In the genomic region with DNA sequence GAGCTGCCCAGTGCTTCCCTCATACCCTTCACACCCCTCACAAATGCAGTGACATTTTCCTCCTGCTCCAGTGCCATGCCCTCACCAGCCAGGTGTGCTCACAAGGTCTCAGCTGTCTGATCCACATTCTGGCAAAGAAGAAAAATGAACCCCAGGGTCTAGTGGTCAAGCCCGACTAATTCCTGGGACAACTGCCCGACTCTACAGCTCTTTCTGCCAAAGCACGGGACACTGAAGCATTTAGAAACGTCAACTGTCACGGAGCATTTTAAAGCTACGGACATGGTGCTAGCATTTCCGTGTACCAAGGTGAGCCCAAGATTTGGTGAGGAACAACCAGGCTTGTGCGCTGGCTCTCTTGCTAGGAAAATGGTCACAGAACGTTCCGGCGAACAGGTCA, we compare ENCODE assay signal across 16 cellular contexts. TPM values are rescaled to one million over a fixed set of nuclear protein-coding genes. Genes with fewer than 3 reads are reported as not detected.
DNase-seq lines count a peak whose midpoint lies in the region; ATAC-seq, FAIRE-seq and TF ChIP-seq lines count a peak whose summit lies in the region.
"Had no signal": no experiment of that assay in that cellular context is flagged by ENCODE, and none has a peak within 500 bp of the region (broad histone marks: within the 10 kb centered on the region; RNA-seq: fewer than 3 reads in every experiment).

No MANE protein-coding gene starts in this region.

- no peak overlapping the region for H3K14ac ChIP-seq in H1 (ENCODE audit: insufficient read length)

- H4K20me1 ChIP-seq in H1 (replicated peaks in 1 of 2; ENCODE audit: control insufficient read depth in 1 of 2, insufficient read depth in 2 of 2, low read length in 2 of 2): peaks cover 0 to 2% of the 10 kb centered on the region in 2 experiments
- peaks cover 10% of the 10 kb centered on the region for H4K20me1 ChIP-seq in neural progenitor cell (ENCODE audit: low read depth)

- intact Hi-C loops in right cardiac atrium (cut with DNase I): loop anchor here in 1 of 4 donors (10.0 kb wide), 1 partner anchor 295 kb away; no protein-coding TSS in a partner anchor
- intact Hi-C loops in left ventricle myocardium inferior (cut with micrococcal nuclease): loop anchor here (10.0 kb wide), 1 partner anchor 265 kb away; no protein-coding TSS in a partner anchor

- H3K27me3 Mint-ChIP-seq in neural progenitor cell (ENCODE audit: insufficient read depth, low read depth) (peaks cover 14% of the 10 kb centered on the region), type B pancreatic cell (peaks cover 31% of the 10 kb centered on the region)

- no peaks in the 10 kb centered on the region for H3K23me2 ChIP-seq in H1 (ENCODE audit: low read depth, low read length)

- H4K5ac ChIP-seq in H1 (ENCODE audit: insufficient read length, low read depth, low read length): no peak overlapping the region

- no peaks in the 10 kb centered on the region for H3K79me2 ChIP-seq in H1 (ENCODE audit: control insufficient read depth in 1 of 2, insufficient read depth in 2 of 2, low read length in 2 of 2)
- H3K79me2 ChIP-seq in neural progenitor cell (ENCODE audit: low read depth): no peaks in the 10 kb centered on the region

- H3K27ac ChIP-seq in right cardiac atrium (ENCODE audit: low read length): no peak overlapping the region
- no peak overlapping the region for H3K27ac ChIP-seq in left ventricle myocardium inferior (replicated peaks)
- no peak overlapping the region for H3K27ac ChIP-seq in H1 (ENCODE audit: low read depth, low read length)
- H3K27ac ChIP-seq in neural progenitor cell: no peak overlapping the region
- H3K27ac ChIP-seq: A549, SJSA1 had no signal

- H3K79me1 ChIP-seq in H1 (ENCODE audit: low read depth, low read length): no peaks in the 10 kb centered on the region

- H2AK5ac ChIP-seq in H1 (ENCODE audit: low read depth, low read length): no peak overlapping the region

- H3K27ac Mint-ChIP-seq in neural progenitor cell (no peak overlapping the region), type B pancreatic cell (peak overlapping the region; percentile 73)

- H3K9me3 Mint-ChIP-seq in neural progenitor cell: no peaks in the 10 kb centered on the region
- no peaks in the 10 kb centered on the region for H3K9me3 Mint-ChIP-seq in type B pancreatic cell

- H2BK120ac ChIP-seq in H1 (replicated peaks; ENCODE audit: low read depth, low read length): no peak overlapping the region

- TF ChIP-seq CTCF in left ventricle myocardium inferior (IDR thresholded peaks at IDR 0.05; ENCODE audit: borderline replicate concordance) (no peak), H1 (IDR thresholded peaks at IDR 0.05; ENCODE audit: control extremely low read depth in 1 of 3, insufficient read depth in 1 of 3, low read depth in 1 of 3, low read length in 3 of 3) (no peak), neural progenitor cell (IDR thresholded peaks at IDR 0.05) (no peak), type B pancreatic cell (conservative IDR thresholded peaks at IDR 0.05) (no peak)

- no peak for TF ChIP-seq POLR2A in H1 (IDR thresholded peaks at IDR 0.05; ENCODE audit: control extremely low read depth in 1 of 2, low read depth in 2 of 2, low read length in 2 of 2)

- H3K18ac ChIP-seq in H1 (ENCODE audit: extremely low read depth, low read length): no peak overlapping the region

- peak in 2 of 3 donors; percentile 5 to 14 for DNase-seq in right cardiac atrium
- no peak for DNase-seq in left ventricle myocardium inferior
- no peak for DNase-seq in H1 (ENCODE audit: low read depth in 1 of 2, low spot score in 2 of 2)
- DNase-seq in neural progenitor cell (ENCODE audit: low spot score): no peak
- DNase-seq in type B pancreatic cell (ENCODE audit: extremely low spot score, unreplicated experiment): no peak
- DNase-seq in NCI-H146 treated with DMSO at 0.1 percent for 48 hours (lab: John Stamatoyannopoulos, UW; ENCODE audit: unreplicated experiment): no peak
- DNase-seq in NCI-H2196 treated with DMSO at 0.1 percent for 48 hours (lab: John Stamatoyannopoulos, UW; ENCODE audit: unreplicated experiment): no peak
- no peak for DNase-seq in iPS-NIHi11 (ENCODE audit: low spot score)
- DNase-seq: KG1, NCI-H187, NCI-H226, RPMI8226 had no signal

- H2BK5ac ChIP-seq in H1 (ENCODE audit: low read depth, low read length): peak overlapping the region; percentile 72

- CTCF ChIA-PET in H1 (lab: Charles Lee; ENCODE audit: partially characterized antibody): interaction anchor here (1.3 kb wide), 2 partner anchors 9 to 11 kb away, joined by 3 read pairs; no protein-coding TSS in a partner anchor

- ATAC-seq in right cardiac atrium: no peak

- H3K36me3 ChIP-seq in left ventricle myocardium inferior (no peaks in the 10 kb centered on the region), H1 (ENCODE audit: control insufficient read depth in 2 of 4, insufficient read depth in 4 of 4, low read length in 3 of 4) (no peaks in the 10 kb centered on the region), neural progenitor cell (no peaks in the 10 kb centered on the region)
- H3K36me3 ChIP-seq: SJSA1 had no signal

- WGBS in right cardiac atrium: 65% methylated on average over 11 of the region's 11 CpGs
- whole genome bisulfite sequencing in H1 (ENCODE audit: extremely low coverage in 1 of 2, insufficient coverage in 1 of 2, insufficient read length in 1 of 2, insufficient replicate concordance in 2 of 2, low coverage in 1 of 2, low lambda C conversion rate in 2 of 2, missing lambda C conversion rate in 1 of 2), 2 experiments: 84% methylated on average over 11 of the region's 11 CpGs; no CpG with 5 or more reads in 1 of the 2 experiments

- no peak for TF ChIP-seq RAD21 in H1 (IDR thresholded peaks at IDR 0.05 in 1 of 2, conservative IDR thresholded peaks at IDR 0.05 in 1 of 2; ENCODE audit: low read depth in 2 of 2, low read length in 2 of 2)

- no peak for TF ChIP-seq EP300 in H1 (IDR thresholded peaks at IDR 0.05; ENCODE audit: borderline replicate concordance in 1 of 2, low read depth in 2 of 2, low read length in 2 of 2)

- POLR2A ChIA-PET in H1 (lab: Charles Lee; ENCODE audit: partially characterized antibody): no interaction called here

- H2AFZ ChIP-seq in H1 (ENCODE audit: low read length) (no peak overlapping the region), neural progenitor cell (replicated peaks) (no peak overlapping the region)

- H2BK15ac ChIP-seq in H1 (ENCODE audit: low read length): no peak overlapping the region

- H3K23ac ChIP-seq in H1 (ENCODE audit: insufficient read length): no peak overlapping the region

- H4K8ac ChIP-seq in H1 (ENCODE audit: extremely low read depth, insufficient read depth, low read length): no peak overlapping the region

- no peaks in the 10 kb centered on the region for H3F3A ChIP-seq in neural progenitor cell (ENCODE audit: low read depth)

- H3K4me3 ChIP-seq in right cardiac atrium (ENCODE audit: low read length) (no peak overlapping the region), left ventricle myocardium inferior (no peak overlapping the region), H1 (ENCODE audit: extremely low read depth in 1 of 4, insufficient read depth in 2 of 4, low read depth in 3 of 4, low read length in 4 of 4) (no peak overlapping the region), neural progenitor cell (no peak overlapping the region)
- H3K4me3 ChIP-seq: A549, SJSA1 had no signal

- H3K9ac ChIP-seq in H1 (replicated peaks in 1 of 4; ENCODE audit: extremely low read depth in 1 of 4, low read depth in 3 of 4, low read length in 3 of 4): no peak overlapping the region
- no peak overlapping the region for H3K9ac ChIP-seq in neural progenitor cell

- H3K4me1 ChIP-seq in right cardiac atrium (ENCODE audit: control insufficient read depth, insufficient read depth, low read length) (no peaks in the 10 kb centered on the region), left ventricle myocardium inferior (peaks cover 12% of the 10 kb centered on the region), H1 (replicated peaks in 1 of 4; ENCODE audit: control insufficient read depth in 3 of 4, insufficient read depth in 4 of 4, low read length in 3 of 4) (peaks cover 0 to 4% (median 0%) of the 10 kb centered on the region in 4 experiments; a peak in 1 of 7 replicates), neural progenitor cell (peaks cover 6% of the 10 kb centered on the region)
- H3K4me1 ChIP-seq: A549, SJSA1 had no signal

- H3K36me3 Mint-ChIP-seq in neural progenitor cell (no peaks in the 10 kb centered on the region), type B pancreatic cell (no peaks in the 10 kb centered on the region)

- FAIRE-seq in H1 (lab: Jason Lieb, UNC): no peak
- FAIRE-seq: A549, G401.6, H54 had no signal

- H3K9me3 ChIP-seq in right cardiac atrium (ENCODE audit: control insufficient read depth, low read length): no peaks in the 10 kb centered on the region
- no peaks in the 10 kb centered on the region for H3K9me3 ChIP-seq in left ventricle myocardium inferior (replicated peaks)
- H3K9me3 ChIP-seq in H1 (ENCODE audit: insufficient read depth in 2 of 2, low read depth in 1 of 2, low read length in 1 of 2): no peaks in the 10 kb centered on the region
- H3K9me3 ChIP-seq in neural progenitor cell (ENCODE audit: low read depth): no peaks in the 10 kb centered on the region
- H3K9me3 ChIP-seq: A549 had no signal

- no peak overlapping the region for H3K56ac ChIP-seq in H1 (replicated peaks; ENCODE audit: insufficient read length, low read depth, low read length)

- no peak overlapping the region for H4K91ac ChIP-seq in H1 (replicated peaks; ENCODE audit: insufficient read length, low read length)

- H2BK12ac ChIP-seq in H1 (ENCODE audit: low read depth, low read length): no peak overlapping the region

- H3K4me1 Mint-ChIP-seq in neural progenitor cell: peaks cover 53% of the 10 kb centered on the region
- H3K4me1 Mint-ChIP-seq in type B pancreatic cell (ENCODE audit: unreplicated experiment): peaks cover 49% of the 10 kb centered on the region

- H3K4me2 ChIP-seq in H1 (ENCODE audit: insufficient read depth in 1 of 2, low read depth in 2 of 2, low read length in 2 of 2) (no peak overlapping the region), neural progenitor cell (no peak overlapping the region)
- H3K4me2 ChIP-seq: A549 had no signal

- H3K4me3 Mint-ChIP-seq in neural progenitor cell: peak overlapping the region; percentile 26
- H3K4me3 Mint-ChIP-seq in type B pancreatic cell: no peak overlapping the region

- no peak overlapping the region for H2BK20ac ChIP-seq in H1 (ENCODE audit: low read length)

- no peak overlapping the region for H3K4ac ChIP-seq in H1 (replicated peaks; ENCODE audit: insufficient read length, low read depth, low read length)

- no peaks in the 10 kb centered on the region for H3K27me3 ChIP-seq in right cardiac atrium (ENCODE audit: control insufficient read depth, insufficient read depth)
- H3K27me3 ChIP-seq in left ventricle myocardium inferior (ENCODE audit: low read depth): peaks cover 62% of the 10 kb centered on the region
- no peaks in the 10 kb centered on the region; a peak in 1 of 7 replicates for H3K27me3 ChIP-seq in H1 (replicated peaks in 1 of 4; ENCODE audit: control insufficient read depth in 3 of 4, extremely low read depth in 1 of 4, insufficient read depth in 3 of 4, low read length in 3 of 4)
- H3K27me3 ChIP-seq in neural progenitor cell: peaks cover 20% of the 10 kb centered on the region
- H3K27me3 ChIP-seq: SJSA1 had no signal

RNA-seq across cellular contexts. Expression of gene PHYKPL, which starts 56.8 kb away (rescaled TPM):
- total RNA-seq in right cardiac atrium (10 to 100 TPM; 41.0 to 53.6 (median 48.5) TPM), left ventricle myocardium inferior (34.0 TPM), neural progenitor cell (ENCODE audit: low replicate concordance) (20.5 and 25.9 TPM in 2 replicates), type B pancreatic cell (ENCODE audit: low replicate concordance) (52.7 and 76.2 TPM in 2 replicates)
- polyA plus RNA-seq in right cardiac atrium (35.3 TPM), H1 (2011; rRNA removed) (25.1 and 33.4 TPM in 2 replicates)
- total RNA-seq in H1 (2021; fragmentation: NEBNext Ultra II Directional; extraction: Animal tissue kit (Norgen Biotek cat#: 25700)): 29.5 and 32.1 TPM in 2 replicates
- polyA plus RNA-seq in H1 (2011; cell fraction: cytosol; rRNA removed): 35.7 TPM
- 106 TPM for polyA plus RNA-seq in H1 (2011; cell fraction: nucleus; rRNA removed)
- polyA plus RNA-seq in H1 (2012, experiment 1 of 2): 22.0 to 26.7 TPM (median 22.5 TPM) in 4 replicates
- 9.1 TPM for polyA plus RNA-seq in H1 (2012, experiment 2 of 2)
- polyA plus RNA-seq in H1 (2013, experiment 1 of 2): 10.9 TPM
- 7.7 TPM for polyA plus RNA-seq in H1 (2013, experiment 2 of 2)
- polyA minus RNA-seq in H1 (2011; rRNA and poly(A)+ RNA removed): 44.1 and 62.2 TPM in 2 replicates
- 25.1 TPM for polyA minus RNA-seq in H1 (2011; cell fraction: cytosol; rRNA and poly(A)+ RNA removed)
- 91.2 TPM for polyA minus RNA-seq in H1 (2011; cell fraction: nucleus; rRNA and poly(A)+ RNA removed)

Comparison
In these comparisons a context has a peak if more than half of its experiments do, and no peak if none do; other contexts are left out.
1. DNase-seq: peak in right cardiac atrium (2 of 3); none in left ventricle myocardium inferior (single experiment), H1 (0 of 2), neural progenitor cell (single experiment), type B pancreatic cell (single experiment), NCI-H146 treated with DMSO at 0.1 percent for 48 hours (single experiment), NCI-H2196 treated with DMSO at 0.1 percent for 48 hours (single experiment) and iPS-NIHi11 (single experiment).